In the genomic region with DNA sequence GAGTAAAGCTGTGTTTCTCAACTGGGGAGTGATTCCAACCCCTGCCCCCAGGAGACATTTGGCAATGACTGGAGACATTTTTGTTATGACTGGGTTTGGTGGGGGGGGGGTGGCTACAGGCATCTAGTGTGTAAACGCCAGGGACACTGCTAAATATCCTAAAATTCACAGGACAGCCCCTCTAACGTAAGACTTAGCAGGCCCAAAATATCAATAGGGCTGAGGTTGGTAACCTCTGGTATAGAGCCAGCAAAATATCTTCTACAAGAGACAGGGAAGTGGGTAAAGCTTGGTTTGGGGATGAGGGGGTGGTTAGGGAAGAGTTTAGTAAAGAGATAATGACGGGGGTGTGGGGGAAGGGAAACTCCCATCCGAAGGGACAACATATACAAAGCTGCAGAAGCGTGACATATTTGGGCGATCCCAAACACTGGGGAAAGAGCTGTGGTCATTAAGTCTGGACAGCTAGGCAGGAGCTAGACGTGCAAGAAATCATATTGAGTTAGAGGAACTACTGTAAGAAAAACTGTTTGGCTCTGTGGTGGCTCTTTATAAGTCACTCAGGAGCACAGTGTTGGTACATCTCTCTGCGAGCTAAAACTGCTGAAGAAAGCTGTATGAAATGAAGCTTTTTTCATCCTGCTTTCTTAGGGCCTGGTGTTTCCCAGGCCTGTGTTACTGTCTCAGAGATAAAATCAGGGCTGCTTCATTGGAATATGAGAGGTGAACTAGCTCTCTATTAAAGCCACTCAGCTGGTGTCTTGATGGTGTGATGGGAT, we compare ENCODE assay signal across 8 cellular contexts. TPM values are rescaled to one million over a fixed set of nuclear protein-coding genes. Genes with fewer than 3 reads are reported as not detected.
DNase-seq lines count a peak whose midpoint lies in the region; ATAC-seq and TF ChIP-seq lines count a peak whose summit lies in the region.

No MANE protein-coding gene starts in this region.

- H3K4me3 ChIP-seq in hepatocyte, result no peak overlapping the region
- H3K4me3 ChIP-seq in tibial artery, result no peak overlapping the region

- TF ChIP-seq CTCF in hepatocyte (IDR thresholded peaks at IDR 0.05; ENCODE audit: poor library complexity), result no peak
- TF ChIP-seq CTCF in tibial artery (IDR thresholded peaks at IDR 0.05), result peak; percentile 17 to 33

- H3K4me1 ChIP-seq in hepatocyte (ENCODE audit: insufficient read depth) (no peaks in the 10 kb centered on the region), tibial artery (peaks cover 0 to 17% (median 5%) of the 10 kb centered on the region in 4 donors)

- H3K9me3 Mint-ChIP-seq in activated CD4-positive, alpha-beta T cell treated with anti-CD3 and anti-CD28 coated beads, Interleukin-2, amount 10 ng/mL, durations not matched to agents 7 days and 5 days, result no peaks in the 10 kb centered on the region

- intact Hi-C loops in tibial artery (cut with DNase I; ENCODE audit: low total_unique reads), result loop anchor here (5.0 kb wide), 1 partner anchor 73 kb away; the partner anchor contains the start of gene SPG11

- H3K4me1 Mint-ChIP-seq in activated CD4-positive, alpha-beta T cell treated with anti-CD3 and anti-CD28 coated beads, Interleukin-2, amount 10 ng/mL, durations not matched to agents 7 days and 5 days, result peaks cover 74% of the 10 kb centered on the region

- peaks cover 5% of the 10 kb centered on the region for H3K79me2 ChIP-seq in hepatocyte

- peaks cover 25% of the 10 kb centered on the region for H3K36me3 Mint-ChIP-seq in activated CD4-positive, alpha-beta T cell treated with anti-CD3 and anti-CD28 coated beads, Interleukin-2, amount 10 ng/mL, durations not matched to agents 7 days and 5 days (ENCODE audit: low read depth)

- H3K27ac ChIP-seq in hepatocyte (peak overlapping the region; percentile 10), tibial artery (peak overlapping the region; percentile 66 to 71)

- no peaks in the 10 kb centered on the region for H3K9me2 ChIP-seq in hepatocyte (replicated peaks; ENCODE audit: insufficient read depth)

- POLR2A ChIA-PET in activated CD4-positive, alpha-beta T cell treated with anti-CD3 and anti-CD28 coated beads, Interleukin-2, amount 10 ng/mL, durations not matched to agents 7 days and 5 days (lab: Charles Lee), result interaction anchor here (0.7 to 3.3 kb wide), 9 partner anchors 8 to 72 kb away, joined by 3 to 42 read pairs (median 5); partner anchors contain the start of genes B2M, PATL2 and SPG11

- CTCF ChIA-PET in activated CD4-positive, alpha-beta T cell treated with anti-CD3 and anti-CD28 coated beads, Interleukin-2, amount 10 ng/mL, durations not matched to agents 7 days and 5 days (lab: Charles Lee), result interaction anchor here (0.6 to 5.9 kb wide), 28 partner anchors 9 to 838 kb away, joined by 3 to 92 read pairs (median 4); partner anchors contain the start of genes B2M, PATL2 and SPG11

- H3K27me3 Mint-ChIP-seq in activated CD4-positive, alpha-beta T cell treated with anti-CD3 and anti-CD28 coated beads, Interleukin-2, amount 10 ng/mL, durations not matched to agents 7 days and 5 days, result no peaks in the 10 kb centered on the region

- H3K9me3 ChIP-seq in hepatocyte (ENCODE audit: low read depth), result no peaks in the 10 kb centered on the region
- no peaks in the 10 kb centered on the region for H3K9me3 ChIP-seq in tibial artery

- no peak overlapping the region for H2AFZ ChIP-seq in hepatocyte

- H3K4me2 ChIP-seq in hepatocyte, result no peak overlapping the region

- WGBS in hepatocyte (ENCODE audit: low lambda C conversion rate, missing lambda C conversion rate), result 63% methylated on average over 8 of the region's 8 CpGs

- H3K4me3 Mint-ChIP-seq in activated CD4-positive, alpha-beta T cell treated with anti-CD3 and anti-CD28 coated beads, Interleukin-2, amount 10 ng/mL, durations not matched to agents 7 days and 5 days, result peak overlapping the region; percentile 63

- ATAC-seq in HG02588 (IDR thresholded peaks at IDR 0.05; ENCODE audit: unreplicated experiment), result peak; percentile 43
- ATAC-seq in HG02763 (IDR thresholded peaks at IDR 0.05; ENCODE audit: unreplicated experiment), result no peak
- no peak for ATAC-seq in HG02973 (IDR thresholded peaks at IDR 0.05; ENCODE audit: unreplicated experiment)

- H4K20me1 ChIP-seq in hepatocyte (ENCODE audit: insufficient read depth, poor library complexity, severe bottlenecking), result no peaks in the 10 kb centered on the region

- peak overlapping the region; percentile 92 for H3K27ac Mint-ChIP-seq in activated CD4-positive, alpha-beta T cell treated with anti-CD3 and anti-CD28 coated beads, Interleukin-2, amount 10 ng/mL, durations not matched to agents 7 days and 5 days

- H3K27me3 ChIP-seq in hepatocyte, result no peaks in the 10 kb centered on the region
- no peaks in the 10 kb centered on the region for H3K27me3 ChIP-seq in tibial artery

- H3K36me3 ChIP-seq in hepatocyte (replicated peaks; ENCODE audit: insufficient read depth, low read depth) (no peaks in the 10 kb centered on the region), tibial artery (no peaks in the 10 kb centered on the region)

- peak; percentile 71 to 72 for DNase-seq in AML-193 (lab: John Stamatoyannopoulos, UW)
- peak; percentile 38 for DNase-seq in activated CD4-positive, alpha-beta T cell treated with anti-CD3 and anti-CD28 coated beads, Interleukin-2, amount 10 ng/mL, durations not matched to agents 7 days and 5 days
- no peak for DNase-seq in hepatocyte (ENCODE audit: low spot score)
- peak; percentile 74 to 82 for DNase-seq in tibial artery
- no peak for DNase-seq in foreskin melanocyte

RNA-seq across cellular contexts. Expression of gene TRIM69, which starts 0.7 kb away (rescaled TPM):
- total RNA-seq in activated CD4-positive, alpha-beta T cell treated with anti-CD3 and anti-CD28 coated beads, Interleukin-2, amount 10 ng/mL, durations not matched to agents 7 days and 5 days, result 10 to 100 TPM; 67.9 to 70.2 TPM
- total RNA-seq in hepatocyte, result 10.8 and 11.0 TPM in 2 replicates
- 6.5 and 9.7 TPM in 2 replicates for polyA plus RNA-seq in hepatocyte

RNA-seq across cellular contexts. Expression of gene B2M, which starts 24.4 kb away (rescaled TPM):
- over 10,000 TPM in 1 of 2 experiments, 1,000 to 10,000 TPM in 1; 9,253 to 11,726 TPM for total RNA-seq in activated CD4-positive, alpha-beta T cell treated with anti-CD3 and anti-CD28 coated beads, Interleukin-2, amount 10 ng/mL, durations not matched to agents 7 days and 5 days
- total RNA-seq in hepatocyte, result 2,059 and 2,324 TPM in 2 replicates
- polyA plus RNA-seq in hepatocyte, result 2,570 and 2,890 TPM in 2 replicates

RNA-seq across cellular contexts. Expression of gene PATL2, which starts 24.5 kb away (rescaled TPM):
- total RNA-seq in activated CD4-positive, alpha-beta T cell treated with anti-CD3 and anti-CD28 coated beads, Interleukin-2, amount 10 ng/mL, durations not matched to agents 7 days and 5 days, result 10 to 100 TPM; 15.9 to 20.5 TPM
- 0.77 TPM in 1 of 2 replicates, not detected in the other for total RNA-seq in hepatocyte
- 0.54 and 0.85 TPM in 2 replicates for polyA plus RNA-seq in hepatocyte

Comparison
In these comparisons a context has a peak if more than half of its experiments do, and no peak if none do; other contexts are left out.
1. DNase-seq: peak in AML-193 (2 of 2), activated CD4-positive, alpha-beta T cell treated with anti-CD3 and anti-CD28 coated beads, Interleukin-2, amount 10 ng/mL, durations not matched to agents 7 days and 5 days (single experiment) and tibial artery (2 of 2); none in hepatocyte (single experiment) and foreskin melanocyte (single experiment).